In genomic region chr17:44905006-44906000, GRCh38 we compare ENCODE assay signal across 15 cellular contexts. TPM values are rescaled to one million over a fixed set of nuclear protein-coding genes. Genes with fewer than 3 reads are reported as not detected.
DNase-seq lines count a peak whose midpoint lies in the region; ATAC-seq and TF ChIP-seq lines count a peak whose summit lies in the region.
"Had no signal": no experiment of that assay in that cellular context is flagged by ENCODE, and none has a peak within 500 bp of the region (broad histone marks: within the 10 kb centered on the region; RNA-seq: fewer than 3 reads in every experiment).

No MANE protein-coding gene starts in this region.

- no peak overlapping the region for H4K91ac ChIP-seq in neuronal stem cell (ENCODE audit: low read depth, low read length, poor library complexity)

- no peak overlapping the region for H2AK5ac ChIP-seq in neuronal stem cell (ENCODE audit: low read depth, low read length)

- no peaks in the 10 kb centered on the region for H3K9me3 ChIP-seq in ES-I3 (ENCODE audit: control insufficient read depth, insufficient read depth, low read length)
- no peaks in the 10 kb centered on the region for H3K9me3 ChIP-seq in neuronal stem cell (replicated peaks in 1 of 2; ENCODE audit: control insufficient read depth in 2 of 2, insufficient read depth in 1 of 2, low read depth in 1 of 2, low read length in 2 of 2)
- H3K9me3 ChIP-seq in gastrocnemius medialis, result no peaks in the 10 kb centered on the region
- H3K9me3 ChIP-seq: sigmoid colon had no signal

- no peak overlapping the region for H2BK120ac ChIP-seq in neuronal stem cell (ENCODE audit: low read depth, low read length)

- TF ChIP-seq CTCF in RWPE1 (conservative IDR thresholded peaks at IDR 0.05; ENCODE audit: low read depth) (no peak), fibroblast of mammary gland (conservative IDR thresholded peaks at IDR 0.05; ENCODE audit: control insufficient read depth, insufficient read depth, low read depth, low read length) (no peak), type B pancreatic cell (conservative IDR thresholded peaks at IDR 0.05) (no peak), gastrocnemius medialis (IDR thresholded peaks at IDR 0.05 in 4 of 5, conservative IDR thresholded peaks at IDR 0.05 in 1 of 5) (no peak)

- no peak overlapping the region for H3K4me2 ChIP-seq in neuronal stem cell (ENCODE audit: insufficient read depth, low read length, poor library complexity, severe bottlenecking)

- H3K27ac ChIP-seq in RWPE1 (peak overlapping the region; percentile 80), neuronal stem cell (replicated peaks; ENCODE audit: low read length) (no peak overlapping the region), gastrocnemius medialis (no peak overlapping the region)
- H3K27ac ChIP-seq: sigmoid colon had no signal

- peaks cover 16% of the 10 kb centered on the region for H3K27me3 Mint-ChIP-seq in type B pancreatic cell

- no peaks in the 10 kb centered on the region for H3K36me3 Mint-ChIP-seq in type B pancreatic cell
- H3K36me3 Mint-ChIP-seq: activated naive CD8-positive, alpha-beta T cell treated with anti-CD3 and anti-CD28 coated beads, Interleukin-2, amount 10 ng/mL, durations not matched to agents 7 days and 5 days; immature natural killer cell; WTC11 had no signal

- no CpG with 5 or more reads among the region's 9 CpGs for WGBS in neuronal stem cell (ENCODE audit: extremely low coverage in 2 of 2, insufficient read length in 2 of 2, insufficient replicate concordance in 1 of 2), 2 donors

- ATAC-seq in gastrocnemius medialis, result no peak
- ATAC-seq: WTC11 had no signal

- in situ Hi-C loops in gastrocnemius medialis (cut with MboI; ENCODE audit: low sequenced_read_pairs in 4 of 4), result loop anchor here in 2 of 4 donors (25.0 kb wide), 2 partner anchors 207 to 232 kb away; partner anchors contain the start of genes ACBD4 (in 1 of the 2), HEXIM1 (in 1 of the 2) and PLCD3 (in 1 of the 2)

- H3K4me3 ChIP-seq in fibroblast of mammary gland (ENCODE audit: control insufficient read depth, low read depth, low read length), result no peak overlapping the region
- no peak overlapping the region for H3K4me3 ChIP-seq in neuronal stem cell (ENCODE audit: low read length in 2 of 2)
- no peak overlapping the region for H3K4me3 ChIP-seq in gastrocnemius medialis
- H3K4me3 ChIP-seq: sigmoid colon had no signal

- H3K4me1 ChIP-seq in ES-I3 (ENCODE audit: insufficient read depth, low read length) (peaks cover 31% of the 10 kb centered on the region), neuronal stem cell (ENCODE audit: control insufficient read depth in 2 of 2, insufficient read depth in 1 of 2, low read depth in 1 of 2, low read length in 2 of 2) (peaks cover 1 to 22% of the 10 kb centered on the region in 2 donors), gastrocnemius medialis (peaks cover 0 to 1% of the 10 kb centered on the region in 2 donors)

- H2BK12ac ChIP-seq in neuronal stem cell (ENCODE audit: low read length), result no peak overlapping the region

- H3K27me3 ChIP-seq in neuronal stem cell (ENCODE audit: control insufficient read depth in 3 of 3, insufficient read depth in 3 of 3, low read depth in 1 of 3, low read length in 3 of 3) (peaks cover 0 to 2% (median 2%) of the 10 kb centered on the region in 3 experiments), gastrocnemius medialis (no peaks in the 10 kb centered on the region)
- H3K27me3 ChIP-seq: sigmoid colon had no signal

- TF ChIP-seq POLR2A in gastrocnemius medialis (IDR thresholded peaks at IDR 0.05), result no peak

- H3K23ac ChIP-seq in neuronal stem cell (ENCODE audit: low read depth, low read length, poor library complexity), result no peak overlapping the region

- H3K79me1 ChIP-seq in neuronal stem cell (ENCODE audit: low read depth, low read length), result no peaks in the 10 kb centered on the region

- peak overlapping the region; percentile 1 for H2BK5ac ChIP-seq in neuronal stem cell (ENCODE audit: low read length)

- H3K36me3 ChIP-seq in ES-I3 (ENCODE audit: insufficient read depth, low read length) (no peaks in the 10 kb centered on the region), neuronal stem cell (replicated peaks in 1 of 2; ENCODE audit: control insufficient read depth in 2 of 2, insufficient read depth in 2 of 2, low read length in 2 of 2) (peaks cover 0 to 2% of the 10 kb centered on the region in 2 donors), gastrocnemius medialis (no peaks in the 10 kb centered on the region)
- H3K36me3 ChIP-seq: sigmoid colon had no signal

- H2BK15ac ChIP-seq in neuronal stem cell (ENCODE audit: low read length), result no peak overlapping the region

- CTCF ChIA-PET in RWPE1 (lab: Yijun Ruan, JAX), result no interaction called here

- H3K18ac ChIP-seq in neuronal stem cell (ENCODE audit: low read length), result no peak overlapping the region

- H3K4me1 Mint-ChIP-seq in type B pancreatic cell (ENCODE audit: unreplicated experiment), result no peaks in the 10 kb centered on the region

- 0 out of 2 replicates have a peak overlapping the region, but pooled peaks have one; percentile 1 for H3K9ac ChIP-seq in ES-I3 (ENCODE audit: low read depth, low read length)
- no peak overlapping the region for H3K9ac ChIP-seq in neuronal stem cell (ENCODE audit: low read depth, low read length, poor library complexity)

- DNase-seq in RWPE1 (ENCODE audit: low spot score) (no peak), fibroblast of mammary gland (ENCODE audit: low read depth) (peak; percentile 28), neuronal stem cell (ENCODE audit: low spot score) (no peak), type B pancreatic cell (ENCODE audit: extremely low spot score, unreplicated experiment) (no peak), T1000 (lab: John Stamatoyannopoulos, UW) (no peak), hippocampal formation (lab: John Stamatoyannopoulos, UW) (no peak), gastrocnemius medialis (no peak)
- DNase-seq: activated CD8-positive, alpha-beta memory T cell treated with anti-CD3 and anti-CD28 coated beads, Interleukin-2, amount 50 U/mL, for 48 hours; activated naive CD8-positive, alpha-beta T cell treated with anti-CD3 and anti-CD28 coated beads, Interleukin-2, amount 10 ng/mL, durations not matched to agents 7 days and 5 days; immature natural killer cell; NCI-H2081 treated with DMSO at 0.1 percent for 48 hours; nephron progenitor cell; sigmoid colon had no signal

- POLR2A ChIA-PET in RWPE1 (lab: Yijun Ruan, JAX; ENCODE audit: low non-redundant PET), result no interaction called here

- H3K14ac ChIP-seq in neuronal stem cell (ENCODE audit: low read length), result no peak overlapping the region

- intact Hi-C loops in gastrocnemius medialis (cut with DNase I; ENCODE audit: low total_unique reads), result no loop called here

- H3K9me3 Mint-ChIP-seq in type B pancreatic cell, result no peaks in the 10 kb centered on the region
- H3K9me3 Mint-ChIP-seq: activated naive CD8-positive, alpha-beta T cell treated with anti-CD3 and anti-CD28 coated beads, Interleukin-2, amount 10 ng/mL, durations not matched to agents 7 days and 5 days; immature natural killer cell; nephron progenitor cell; WTC11 had no signal

- H3K27ac Mint-ChIP-seq in type B pancreatic cell, result no peak overlapping the region
- H3K27ac Mint-ChIP-seq: activated naive CD8-positive, alpha-beta T cell treated with anti-CD3 and anti-CD28 coated beads, Interleukin-2, amount 10 ng/mL, durations not matched to agents 7 days and 5 days; immature natural killer cell; nephron progenitor cell; WTC11 had no signal

- H3K4me3 Mint-ChIP-seq in type B pancreatic cell, result no peak overlapping the region
- H3K4me3 Mint-ChIP-seq: activated naive CD8-positive, alpha-beta T cell treated with anti-CD3 and anti-CD28 coated beads, Interleukin-2, amount 10 ng/mL, durations not matched to agents 7 days and 5 days; immature natural killer cell; WTC11 had no signal

- no peak overlapping the region for H4K8ac ChIP-seq in neuronal stem cell (ENCODE audit: low read depth, low read length)

- no peak overlapping the region for H3K4ac ChIP-seq in neuronal stem cell (ENCODE audit: low read length)

- H2AFZ ChIP-seq in neuronal stem cell (ENCODE audit: low read length), result peak overlapping the region; percentile 49

RNA-seq across cellular contexts. Expression of gene EFTUD2, which starts 6.1 kb away (rescaled TPM):
- 49.4 TPM for polyA plus RNA-seq in neuronal stem cell (2013, experiment 1 of 2)
- 48.1 TPM for polyA plus RNA-seq in neuronal stem cell (2013, experiment 2 of 2)
- total RNA-seq in type B pancreatic cell (ENCODE audit: low replicate concordance), result 111 and 122 TPM in 2 replicates
- total RNA-seq in gastrocnemius medialis, result 100 to 1,000 TPM in 1 of 4 donors, 10 to 100 TPM in 3; 65.0 to 116 (median 81.3) TPM

RNA-seq across cellular contexts. Expression of gene GFAP, which starts 10.0 kb away (rescaled TPM):
- 0.20 TPM for polyA plus RNA-seq in neuronal stem cell (2013, experiment 1 of 2)
- 0.17 TPM for polyA plus RNA-seq in neuronal stem cell (2013, experiment 2 of 2)
- 0.10 and 0.26 TPM in 2 replicates for total RNA-seq in type B pancreatic cell (ENCODE audit: low replicate concordance)
- total RNA-seq in gastrocnemius medialis, result not detected
- total RNA-seq: activated naive CD8-positive, alpha-beta T cell treated with anti-CD3 and anti-CD28 coated beads, Interleukin-2, amount 10 ng/mL, durations not matched to agents 7 days and 5 days; sigmoid colon had no signal

RNA-seq across cellular contexts. Expression of gene KIF18B, which starts 42.3 kb away (rescaled TPM):
- 32.8 TPM for polyA plus RNA-seq in neuronal stem cell (2013, experiment 1 of 2)
- 32.5 TPM for polyA plus RNA-seq in neuronal stem cell (2013, experiment 2 of 2)
- total RNA-seq in type B pancreatic cell (ENCODE audit: low replicate concordance), result 14.8 and 49.3 TPM in 2 replicates
- total RNA-seq in gastrocnemius medialis, result 1 to 10 TPM in 1 of 4 donors, under 1 TPM in 1, not detected in 2; 0.09 to 1.7 TPM

RNA-seq across cellular contexts. Expression of gene HIGD1B, which starts 57.6 kb away (rescaled TPM):
- polyA plus RNA-seq in neuronal stem cell (2013, experiment 1 of 2), result not detected
- not detected for polyA plus RNA-seq in neuronal stem cell (2013, experiment 2 of 2)
- total RNA-seq in type B pancreatic cell (ENCODE audit: low replicate concordance) (not detected in 2 replicates), gastrocnemius medialis (1 to 10 TPM; 1.8 to 6.6 (median 4.4) TPM)
- total RNA-seq: activated naive CD8-positive, alpha-beta T cell treated with anti-CD3 and anti-CD28 coated beads, Interleukin-2, amount 10 ng/mL, durations not matched to agents 7 days and 5 days; WTC11 had no signal
- polyA plus RNA-seq: immature natural killer cell had no signal
